ENCODE assay signal across 2 cellular contexts in genomic region chr16:58249780-58250478, GRCh38.
TF ChIP-seq lines count a peak whose summit lies in the region.

No MANE protein-coding gene starts in this region.

TF ChIP-seq in GM23338, 12 proteins besides CTCF, POLR2A, EP300 and RAD21 (continued from another document):
- TF ChIP-seq, protein P1, sequence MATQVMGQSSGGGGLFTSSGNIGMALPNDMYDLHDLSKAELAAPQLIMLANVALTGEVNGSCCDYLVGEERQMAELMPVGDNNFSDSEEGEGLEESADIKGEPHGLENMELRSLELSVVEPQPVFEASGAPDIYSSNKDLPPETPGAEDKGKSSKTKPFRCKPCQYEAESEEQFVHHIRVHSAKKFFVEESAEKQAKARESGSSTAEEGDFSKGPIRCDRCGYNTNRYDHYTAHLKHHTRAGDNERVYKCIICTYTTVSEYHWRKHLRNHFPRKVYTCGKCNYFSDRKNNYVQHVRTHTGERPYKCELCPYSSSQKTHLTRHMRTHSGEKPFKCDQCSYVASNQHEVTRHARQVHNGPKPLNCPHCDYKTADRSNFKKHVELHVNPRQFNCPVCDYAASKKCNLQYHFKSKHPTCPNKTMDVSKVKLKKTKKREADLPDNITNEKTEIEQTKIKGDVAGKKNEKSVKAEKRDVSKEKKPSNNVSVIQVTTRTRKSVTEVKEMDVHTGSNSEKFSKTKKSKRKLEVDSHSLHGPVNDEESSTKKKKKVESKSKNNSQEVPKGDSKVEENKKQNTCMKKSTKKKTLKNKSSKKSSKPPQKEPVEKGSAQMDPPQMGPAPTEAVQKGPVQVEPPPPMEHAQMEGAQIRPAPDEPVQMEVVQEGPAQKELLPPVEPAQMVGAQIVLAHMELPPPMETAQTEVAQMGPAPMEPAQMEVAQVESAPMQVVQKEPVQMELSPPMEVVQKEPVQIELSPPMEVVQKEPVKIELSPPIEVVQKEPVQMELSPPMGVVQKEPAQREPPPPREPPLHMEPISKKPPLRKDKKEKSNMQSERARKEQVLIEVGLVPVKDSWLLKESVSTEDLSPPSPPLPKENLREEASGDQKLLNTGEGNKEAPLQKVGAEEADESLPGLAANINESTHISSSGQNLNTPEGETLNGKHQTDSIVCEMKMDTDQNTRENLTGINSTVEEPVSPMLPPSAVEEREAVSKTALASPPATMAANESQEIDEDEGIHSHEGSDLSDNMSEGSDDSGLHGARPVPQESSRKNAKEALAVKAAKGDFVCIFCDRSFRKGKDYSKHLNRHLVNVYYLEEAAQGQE (IDR thresholded peaks at IDR 0.05; ENCODE audit: unreplicated experiment), result no peak
- no peak for TF ChIP-seq JUNB (IDR thresholded peaks at IDR 0.05; ENCODE audit: unreplicated experiment)
- TF ChIP-seq STAT1 (IDR thresholded peaks at IDR 0.05; ENCODE audit: unreplicated experiment), result no peak
- TF ChIP-seq ZNF114 (CRISPR knock-in tag; IDR thresholded peaks at IDR 0.05), result no peak
- TF ChIP-seq EZH2phosphoT487 (IDR thresholded peaks at IDR 0.05; ENCODE audit: unreplicated experiment), result no peak
- TF ChIP-seq, protein P2, sequence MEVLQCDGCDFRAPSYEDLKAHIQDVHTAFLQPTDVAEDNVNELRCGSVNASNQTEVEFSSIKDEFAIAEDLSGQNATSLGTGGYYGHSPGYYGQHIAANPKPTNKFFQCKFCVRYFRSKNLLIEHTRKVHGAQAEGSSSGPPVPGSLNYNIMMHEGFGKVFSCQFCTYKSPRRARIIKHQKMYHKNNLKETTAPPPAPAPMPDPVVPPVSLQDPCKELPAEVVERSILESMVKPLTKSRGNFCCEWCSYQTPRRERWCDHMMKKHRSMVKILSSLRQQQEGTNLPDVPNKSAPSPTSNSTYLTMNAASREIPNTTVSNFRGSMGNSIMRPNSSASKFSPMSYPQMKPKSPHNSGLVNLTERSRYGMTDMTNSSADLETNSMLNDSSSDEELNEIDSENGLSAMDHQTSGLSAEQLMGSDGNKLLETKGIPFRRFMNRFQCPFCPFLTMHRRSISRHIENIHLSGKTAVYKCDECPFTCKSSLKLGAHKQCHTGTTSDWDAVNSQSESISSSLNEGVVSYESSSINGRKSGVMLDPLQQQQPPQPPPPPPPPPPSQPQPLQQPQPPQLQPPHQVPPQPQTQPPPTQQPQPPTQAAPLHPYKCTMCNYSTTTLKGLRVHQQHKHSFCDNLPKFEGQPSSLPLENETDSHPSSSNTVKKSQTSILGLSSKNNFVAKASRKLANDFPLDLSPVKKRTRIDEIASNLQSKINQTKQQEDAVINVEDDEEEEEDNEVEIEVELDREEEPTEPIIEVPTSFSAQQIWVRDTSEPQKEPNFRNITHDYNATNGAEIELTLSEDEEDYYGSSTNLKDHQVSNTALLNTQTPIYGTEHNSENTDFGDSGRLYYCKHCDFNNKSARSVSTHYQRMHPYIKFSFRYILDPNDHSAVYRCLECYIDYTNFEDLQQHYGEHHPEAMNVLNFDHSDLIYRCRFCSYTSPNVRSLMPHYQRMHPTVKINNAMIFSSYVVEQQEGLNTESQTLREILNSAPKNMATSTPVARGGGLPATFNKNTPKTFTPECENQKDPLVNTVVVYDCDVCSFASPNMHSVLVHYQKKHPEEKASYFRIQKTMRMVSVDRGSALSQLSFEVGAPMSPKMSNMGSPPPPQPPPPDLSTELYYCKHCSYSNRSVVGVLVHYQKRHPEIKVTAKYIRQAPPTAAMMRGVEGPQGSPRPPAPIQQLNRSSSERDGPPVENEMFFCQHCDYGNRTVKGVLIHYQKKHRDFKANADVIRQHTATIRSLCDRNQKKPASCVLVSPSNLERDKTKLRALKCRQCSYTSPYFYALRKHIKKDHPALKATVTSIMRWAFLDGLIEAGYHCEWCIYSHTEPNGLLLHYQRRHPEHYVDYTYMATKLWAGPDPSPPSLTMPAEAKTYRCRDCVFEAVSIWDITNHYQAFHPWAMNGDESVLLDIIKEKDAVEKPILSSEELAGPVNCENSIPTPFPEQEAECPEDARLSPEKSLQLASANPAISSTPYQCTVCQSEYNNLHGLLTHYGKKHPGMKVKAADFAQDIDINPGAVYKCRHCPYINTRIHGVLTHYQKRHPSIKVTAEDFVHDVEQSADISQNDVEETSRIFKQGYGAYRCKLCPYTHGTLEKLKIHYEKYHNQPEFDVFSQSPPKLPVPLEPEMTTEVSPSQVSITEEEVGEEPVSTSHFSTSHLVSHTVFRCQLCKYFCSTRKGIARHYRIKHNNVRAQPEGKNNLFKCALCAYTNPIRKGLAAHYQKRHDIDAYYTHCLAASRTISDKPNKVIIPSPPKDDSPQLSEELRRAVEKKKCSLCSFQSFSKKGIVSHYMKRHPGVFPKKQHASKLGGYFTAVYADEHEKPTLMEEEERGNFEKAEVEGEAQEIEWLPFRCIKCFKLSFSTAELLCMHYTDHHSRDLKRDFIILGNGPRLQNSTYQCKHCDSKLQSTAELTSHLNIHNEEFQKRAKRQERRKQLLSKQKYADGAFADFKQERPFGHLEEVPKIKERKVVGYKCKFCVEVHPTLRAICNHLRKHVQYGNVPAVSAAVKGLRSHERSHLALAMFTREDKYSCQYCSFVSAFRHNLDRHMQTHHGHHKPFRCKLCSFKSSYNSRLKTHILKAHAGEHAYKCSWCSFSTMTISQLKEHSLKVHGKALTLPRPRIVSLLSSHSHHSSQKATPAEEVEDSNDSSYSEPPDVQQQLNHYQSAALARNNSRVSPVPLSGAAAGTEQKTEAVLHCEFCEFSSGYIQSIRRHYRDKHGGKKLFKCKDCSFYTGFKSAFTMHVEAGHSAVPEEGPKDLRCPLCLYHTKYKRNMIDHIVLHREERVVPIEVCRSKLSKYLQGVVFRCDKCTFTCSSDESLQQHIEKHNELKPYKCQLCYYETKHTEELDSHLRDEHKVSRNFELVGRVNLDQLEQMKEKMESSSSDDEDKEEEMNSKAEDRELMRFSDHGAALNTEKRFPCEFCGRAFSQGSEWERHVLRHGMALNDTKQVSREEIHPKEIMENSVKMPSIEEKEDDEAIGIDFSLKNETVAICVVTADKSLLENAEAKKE (CRISPR knock-in tag; IDR thresholded peaks at IDR 0.05), result no peak
- TF ChIP-seq, protein P3, sequence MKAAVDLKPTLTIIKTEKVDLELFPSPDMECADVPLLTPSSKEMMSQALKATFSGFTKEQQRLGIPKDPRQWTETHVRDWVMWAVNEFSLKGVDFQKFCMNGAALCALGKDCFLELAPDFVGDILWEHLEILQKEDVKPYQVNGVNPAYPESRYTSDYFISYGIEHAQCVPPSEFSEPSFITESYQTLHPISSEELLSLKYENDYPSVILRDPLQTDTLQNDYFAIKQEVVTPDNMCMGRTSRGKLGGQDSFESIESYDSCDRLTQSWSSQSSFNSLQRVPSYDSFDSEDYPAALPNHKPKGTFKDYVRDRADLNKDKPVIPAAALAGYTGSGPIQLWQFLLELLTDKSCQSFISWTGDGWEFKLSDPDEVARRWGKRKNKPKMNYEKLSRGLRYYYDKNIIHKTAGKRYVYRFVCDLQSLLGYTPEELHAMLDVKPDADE (IDR thresholded peaks at IDR 0.05), result peak; percentile 51; the same call in 1 of the 2 replicates
- peak; percentile 98 for TF ChIP-seq CREB1 (CRISPR knock-in tag; IDR thresholded peaks at IDR 0.05; ENCODE audit: low read depth)

TF ChIP-seq in SK-N-SH, 30 proteins besides CTCF, POLR2A, EP300 and RAD21 (continued from another document):
- TF ChIP-seq USF1 (IDR thresholded peaks at IDR 0.05; ENCODE audit: borderline replicate concordance, low read depth), result no peak
- no peak for TF ChIP-seq MEF2A (IDR thresholded peaks at IDR 0.05; ENCODE audit: borderline replicate concordance, low read depth)
- TF ChIP-seq, protein P1 (IDR thresholded peaks at IDR 0.05; ENCODE audit: low read depth, low read length), result no peak
- TF ChIP-seq NRF1 (IDR thresholded peaks at IDR 0.05; ENCODE audit: low read depth, low read length), result no peak
- TF ChIP-seq YY1 (IDR thresholded peaks at IDR 0.05; ENCODE audit: low read depth), result 0 out of 2 replicates have a peak, but pooled peaks have one; percentile 45
- TF ChIP-seq FOSL2 (IDR thresholded peaks at IDR 0.05; ENCODE audit: borderline replicate concordance, low read depth), result no peak
- no peak for TF ChIP-seq FOXM1 (IDR thresholded peaks at IDR 0.05; ENCODE audit: low read depth)
- no peak for TF ChIP-seq TAF1 (IDR thresholded peaks at IDR 0.05; ENCODE audit: borderline replicate concordance, low read depth, low read length)
- TF ChIP-seq, protein P4, sequence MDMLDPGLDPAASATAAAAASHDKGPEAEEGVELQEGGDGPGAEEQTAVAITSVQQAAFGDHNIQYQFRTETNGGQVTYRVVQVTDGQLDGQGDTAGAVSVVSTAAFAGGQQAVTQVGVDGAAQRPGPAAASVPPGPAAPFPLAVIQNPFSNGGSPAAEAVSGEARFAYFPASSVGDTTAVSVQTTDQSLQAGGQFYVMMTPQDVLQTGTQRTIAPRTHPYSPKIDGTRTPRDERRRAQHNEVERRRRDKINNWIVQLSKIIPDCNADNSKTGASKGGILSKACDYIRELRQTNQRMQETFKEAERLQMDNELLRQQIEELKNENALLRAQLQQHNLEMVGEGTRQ (IDR thresholded peaks at IDR 0.05; ENCODE audit: borderline replicate concordance, low read depth, low read length), result no peak
- peak; percentile 98 for TF ChIP-seq MXI1 (IDR thresholded peaks at IDR 0.05; ENCODE audit: low read depth, low read length)
- peak; percentile 24 for TF ChIP-seq CHD2 (IDR thresholded peaks at IDR 0.05; ENCODE audit: low read length, partially characterized antibody)
- TF ChIP-seq FOXJ3 (CRISPR knock-in tag; IDR thresholded peaks at IDR 0.05), result no peak
- TF ChIP-seq RCOR1 (IDR thresholded peaks at IDR 0.05; ENCODE audit: low read length), result no peak
- TF ChIP-seq RXRA (IDR thresholded peaks at IDR 0.05; ENCODE audit: borderline replicate concordance, low read depth), result no peak
- TF ChIP-seq, protein P5, sequence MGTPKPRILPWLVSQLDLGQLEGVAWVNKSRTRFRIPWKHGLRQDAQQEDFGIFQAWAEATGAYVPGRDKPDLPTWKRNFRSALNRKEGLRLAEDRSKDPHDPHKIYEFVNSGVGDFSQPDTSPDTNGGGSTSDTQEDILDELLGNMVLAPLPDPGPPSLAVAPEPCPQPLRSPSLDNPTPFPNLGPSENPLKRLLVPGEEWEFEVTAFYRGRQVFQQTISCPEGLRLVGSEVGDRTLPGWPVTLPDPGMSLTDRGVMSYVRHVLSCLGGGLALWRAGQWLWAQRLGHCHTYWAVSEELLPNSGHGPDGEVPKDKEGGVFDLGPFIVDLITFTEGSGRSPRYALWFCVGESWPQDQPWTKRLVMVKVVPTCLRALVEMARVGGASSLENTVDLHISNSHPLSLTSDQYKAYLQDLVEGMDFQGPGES (IDR thresholded peaks at IDR 0.05; ENCODE audit: low read depth, low read length), result no peak
- TF ChIP-seq NFIC (IDR thresholded peaks at IDR 0.05; ENCODE audit: borderline replicate concordance), result no peak
- peak; percentile 38; the same call in 1 of the 2 replicates for TF ChIP-seq GABPA (IDR thresholded peaks at IDR 0.05; ENCODE audit: low read depth)
- no peak for TF ChIP-seq RFX5 (IDR thresholded peaks at IDR 0.05; ENCODE audit: low read length)
- TF ChIP-seq TCF12 (IDR thresholded peaks at IDR 0.05), result no peak
- TF ChIP-seq, protein P6, sequence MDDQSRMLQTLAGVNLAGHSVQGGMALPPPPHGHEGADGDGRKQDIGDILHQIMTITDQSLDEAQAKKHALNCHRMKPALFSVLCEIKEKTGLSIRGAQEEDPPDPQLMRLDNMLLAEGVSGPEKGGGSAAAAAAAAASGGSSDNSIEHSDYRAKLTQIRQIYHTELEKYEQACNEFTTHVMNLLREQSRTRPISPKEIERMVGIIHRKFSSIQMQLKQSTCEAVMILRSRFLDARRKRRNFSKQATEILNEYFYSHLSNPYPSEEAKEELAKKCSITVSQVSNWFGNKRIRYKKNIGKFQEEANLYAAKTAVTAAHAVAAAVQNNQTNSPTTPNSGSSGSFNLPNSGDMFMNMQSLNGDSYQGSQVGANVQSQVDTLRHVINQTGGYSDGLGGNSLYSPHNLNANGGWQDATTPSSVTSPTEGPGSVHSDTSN (IDR thresholded peaks at IDR 0.05), result no peak
- TF ChIP-seq TEAD4 (IDR thresholded peaks at IDR 0.05; ENCODE audit: borderline replicate concordance, insufficient read depth), result no peak
- TF ChIP-seq GATA2 (CRISPR knock-in tag; IDR thresholded peaks at IDR 0.05), result no peak
- peak; percentile 30; the same call in 1 of the 2 replicates for TF ChIP-seq MAX (IDR thresholded peaks at IDR 0.05; ENCODE audit: low read depth)
- TF ChIP-seq POLR2AphosphoS5 (IDR thresholded peaks at IDR 0.05; ENCODE audit: low read depth, low read length), result no peak
- TF ChIP-seq EZH2phosphoT487 (IDR thresholded peaks at IDR 0.05; ENCODE audit: borderline replicate concordance, low read depth), result no peak
- peak; percentile 84; the same call in 1 of the 2 replicates for TF ChIP-seq SIN3A (IDR thresholded peaks at IDR 0.05; ENCODE audit: borderline replicate concordance, low read depth, low read length)
- TF ChIP-seq SMC3 (IDR thresholded peaks at IDR 0.05; ENCODE audit: low read depth, low read length), result no peak
